In genomic region chr17:81890447-81891302, GRCh38 we compare ENCODE assay signal across 8 cellular contexts. TPM values are rescaled to one million over a fixed set of nuclear protein-coding genes. Genes with fewer than 3 reads are reported as not detected.
A peak's percentile ranks its signal among the peaks of the same experiment; 100 is the strongest.
DNase-seq lines count a peak whose midpoint lies in the region; TF ChIP-seq lines count a peak whose summit lies in the region.

No MANE protein-coding gene starts in this region.

- no peaks in the 10 kb centered on the region for H3K9me3 ChIP-seq in mononuclear cell (ENCODE audit: low read depth, low read length)

- no peaks in the 10 kb centered on the region for H3K27me3 Mint-ChIP-seq in activated naive CD4-positive, alpha-beta T cell treated with anti-CD3 and anti-CD28 coated beads for 36 hours (ENCODE audit: low read depth)
- no peaks in the 10 kb centered on the region for H3K27me3 Mint-ChIP-seq in brain

- H3K4me3 ChIP-seq in LNCaP clone FGC (ENCODE audit: low read depth, low read length), result peak overlapping the region; percentile 98
- H3K4me3 ChIP-seq in mononuclear cell (ENCODE audit: low read length), result peak overlapping the region; percentile 63

- peak; percentile 43 for DNase-seq in activated naive CD4-positive, alpha-beta T cell treated with anti-CD3 and anti-CD28 coated beads for 36 hours
- no peak for DNase-seq in activated naive CD4-positive, alpha-beta T cell (lab: John Stamatoyannopoulos, UW)
- no peak for DNase-seq in LNCaP clone FGC (ENCODE audit: low read depth)
- DNase-seq in NCI-H1436 (lab: John Stamatoyannopoulos, UW), result no peak
- no peak for DNase-seq in DMS114 treated with DMSO at 0.1 percent for 48 hours (lab: John Stamatoyannopoulos, UW; ENCODE audit: unreplicated experiment)
- DNase-seq in SK-N-DZ (ENCODE audit: low spot score), result no peak

- no peak for TF ChIP-seq CTCF in LNCaP clone FGC (IDR thresholded peaks at IDR 0.05; ENCODE audit: control insufficient read depth, extremely low read depth, insufficient read depth)
- TF ChIP-seq CTCF in brain (conservative IDR thresholded peaks at IDR 0.05), result no peak

- H3K4me1 Mint-ChIP-seq in activated naive CD4-positive, alpha-beta T cell treated with anti-CD3 and anti-CD28 coated beads for 36 hours (ENCODE audit: low read depth), result peaks cover 33% of the 10 kb centered on the region
- peaks cover 34% of the 10 kb centered on the region for H3K4me1 Mint-ChIP-seq in brain

- H3K36me3 Mint-ChIP-seq in activated naive CD4-positive, alpha-beta T cell treated with anti-CD3 and anti-CD28 coated beads for 36 hours (ENCODE audit: low read depth), result peaks cover 44% of the 10 kb centered on the region
- H3K36me3 Mint-ChIP-seq in brain, result peaks cover 51% of the 10 kb centered on the region

- intact Hi-C loops in activated naive CD4-positive, alpha-beta T cell treated with anti-CD3 and anti-CD28 coated beads for 36 hours (cut with micrococcal nuclease), result loop anchor here (1.0 to 2.0 kb wide), 4 partner anchors 16 to 58 kb away; partner anchors contain the start of genes MAFG, MCRIP1 and P4HB

- peaks cover 22% of the 10 kb centered on the region for H3K4me1 ChIP-seq in mononuclear cell (ENCODE audit: insufficient read depth, low read length)

- peak overlapping the region; percentile 93 for H3K27ac Mint-ChIP-seq in activated naive CD4-positive, alpha-beta T cell treated with anti-CD3 and anti-CD28 coated beads for 36 hours
- H3K27ac Mint-ChIP-seq in brain, result peak overlapping the region; percentile 38 to 90 (median 82)

- peak overlapping the region; percentile 85 for H3K4me3 Mint-ChIP-seq in activated naive CD4-positive, alpha-beta T cell treated with anti-CD3 and anti-CD28 coated beads for 36 hours
- peak overlapping the region; percentile 85 to 93 (median 87) for H3K4me3 Mint-ChIP-seq in brain

- no peaks in the 10 kb centered on the region for H3K27me3 ChIP-seq in mononuclear cell (ENCODE audit: insufficient read depth, low read length)

- CTCF ChIA-PET in activated naive CD4-positive, alpha-beta T cell treated with anti-CD3 and anti-CD28 coated beads for 36 hours (lab: Charles Lee), result interaction anchor here (0.5 to 1.2 kb wide), 3 partner anchors 21 to 650 kb away, joined by 3 to 6 read pairs (median 5); no protein-coding TSS in a partner anchor

- H3K9me3 Mint-ChIP-seq in activated naive CD4-positive, alpha-beta T cell treated with anti-CD3 and anti-CD28 coated beads for 36 hours, result no peaks in the 10 kb centered on the region
- H3K9me3 Mint-ChIP-seq in brain, result peaks cover 0 to 2% (median 0%) of the 10 kb centered on the region in 5 experiments

RNA-seq across cellular contexts. Expression of gene ALYREF, which starts 0.7 kb away (rescaled TPM):
- total RNA-seq in activated naive CD4-positive, alpha-beta T cell treated with anti-CD3 and anti-CD28 coated beads for 36 hours, result 100 to 1,000 TPM; 213 to 217 TPM
- 118 TPM for polyA plus RNA-seq in brain (ENCODE audit: insufficient read depth, low read depth, low replicate concordance)
- 77.9 TPM for total RNA-seq in mononuclear cell
- 347 and 360 TPM in 2 replicates for polyA plus RNA-seq in SK-N-DZ (2014; cell fraction: cytosol; rRNA removed)
- polyA plus RNA-seq in SK-N-DZ (2014; cell fraction: nucleus; rRNA removed), result 122 and 243 TPM in 2 replicates

RNA-seq across cellular contexts. Expression of gene ANAPC11, which starts 0.8 kb away (rescaled TPM):
- 100 to 1,000 TPM; 171 to 182 TPM for total RNA-seq in activated naive CD4-positive, alpha-beta T cell treated with anti-CD3 and anti-CD28 coated beads for 36 hours
- 219 TPM for polyA plus RNA-seq in brain (ENCODE audit: insufficient read depth, low read depth, low replicate concordance)
- 36.3 TPM for total RNA-seq in mononuclear cell
- 414 and 518 TPM in 2 replicates for polyA plus RNA-seq in SK-N-DZ (2014; cell fraction: cytosol; rRNA removed)
- 292 and 327 TPM in 2 replicates for polyA plus RNA-seq in SK-N-DZ (2014; cell fraction: nucleus; rRNA removed)

RNA-seq across cellular contexts. Expression of gene NPB, which starts 11.4 kb away (rescaled TPM):
- under 1 TPM; 0.12 to 0.19 TPM for total RNA-seq in activated naive CD4-positive, alpha-beta T cell treated with anti-CD3 and anti-CD28 coated beads for 36 hours
- polyA plus RNA-seq in brain (ENCODE audit: insufficient read depth, low read depth, low replicate concordance), result 2.6 TPM
- total RNA-seq in mononuclear cell, result 0.10 TPM
- polyA plus RNA-seq in SK-N-DZ (2014; cell fraction: cytosol; rRNA removed), result 3.0 and 13.2 TPM in 2 replicates
- polyA plus RNA-seq in SK-N-DZ (2014; cell fraction: nucleus; rRNA removed), result 0.83 and 3.4 TPM in 2 replicates

RNA-seq across cellular contexts. Expression of gene ARHGDIA, which starts 19.5 kb away (rescaled TPM):
- total RNA-seq in activated naive CD4-positive, alpha-beta T cell treated with anti-CD3 and anti-CD28 coated beads for 36 hours, result 100 to 1,000 TPM; 355 to 389 TPM
- polyA plus RNA-seq in brain (ENCODE audit: insufficient read depth, low read depth, low replicate concordance), result 480 TPM
- total RNA-seq in mononuclear cell, result 189 TPM
- polyA plus RNA-seq in SK-N-DZ (2014; cell fraction: cytosol; rRNA removed), result 156 and 163 TPM in 2 replicates
- 180 and 182 TPM in 2 replicates for polyA plus RNA-seq in SK-N-DZ (2014; cell fraction: nucleus; rRNA removed)

RNA-seq across cellular contexts. Expression of gene PCYT2, which starts 20.5 kb away (rescaled TPM):
- total RNA-seq in activated naive CD4-positive, alpha-beta T cell treated with anti-CD3 and anti-CD28 coated beads for 36 hours, result 10 to 100 TPM; 15.9 to 16.6 TPM
- 49.3 TPM for polyA plus RNA-seq in brain (ENCODE audit: insufficient read depth, low read depth, low replicate concordance)
- total RNA-seq in mononuclear cell, result 10.6 TPM
- polyA plus RNA-seq in SK-N-DZ (2014; cell fraction: cytosol; rRNA removed), result 45.0 and 45.3 TPM in 2 replicates
- 168 and 187 TPM in 2 replicates for polyA plus RNA-seq in SK-N-DZ (2014; cell fraction: nucleus; rRNA removed)
